19 cellular contexts compared by ENCODE assay signal in genomic region chr17:31530391-31530990, GRCh38.
"Had no signal": no experiment of that assay in that cellular context is flagged by ENCODE, and none has a peak within 500 bp of the region (broad histone marks: within the 10 kb centered on the region; RNA-seq: fewer than 3 reads in every experiment).

No MANE protein-coding gene starts in this region.

- H3K4me1 ChIP-seq: colonic mucosa, pancreas, psoas muscle had no signal

- H3K9me3 ChIP-seq: colonic mucosa, esophagus squamous epithelium, gastroesophageal sphincter, pancreas, psoas muscle had no signal

- H3K36me3 ChIP-seq: gastroesophageal sphincter had no signal

- H3K27ac ChIP-seq: colonic mucosa, gastroesophageal sphincter, pancreas, psoas muscle, skin epidermis had no signal

- H3K4me3 Mint-ChIP-seq: nephron progenitor cell, type B pancreatic cell had no signal

- H3K4me3 ChIP-seq: colonic mucosa, esophagus squamous epithelium, gastroesophageal sphincter, pancreas, psoas muscle, skin epidermis had no signal

- H3K27ac Mint-ChIP-seq: naive B cell, nephron progenitor cell, type B pancreatic cell had no signal

- ATAC-seq: gastroesophageal sphincter, left cardiac atrium, pancreas, psoas muscle, sciatic nerve had no signal

- H3K9me3 Mint-ChIP-seq: naive B cell, nephron progenitor cell, type B pancreatic cell had no signal

- H3K36me3 Mint-ChIP-seq: type B pancreatic cell had no signal

- H3K27me3 ChIP-seq: colonic mucosa, esophagus squamous epithelium, gastroesophageal sphincter, pancreas had no signal

- H3K27me3 Mint-ChIP-seq: naive B cell, type B pancreatic cell had no signal

- DNase-seq: cerebellar nuclear complex; colonic mucosa; dermis blood vessel endothelial cell; esophagus squamous epithelium; foreskin fibroblast; glutamatergic neuron; left cardiac atrium; mammary epithelial cell; naive B cell; nephron progenitor cell; psoas muscle; retina; stimulated activated CD4-positive, alpha-beta T cell treated with anti-CD3 and anti-CD28 coated beads, Interleukin-2, amount 100 ng/mL, for 48 hours; stimulated activated naive CD4-positive, alpha-beta T cell treated with Interleukin-2 at 50 U/mL for 16 hours had no signal
